Comparison of ENCODE assay signal across 8 cellular contexts in the genomic region with DNA sequence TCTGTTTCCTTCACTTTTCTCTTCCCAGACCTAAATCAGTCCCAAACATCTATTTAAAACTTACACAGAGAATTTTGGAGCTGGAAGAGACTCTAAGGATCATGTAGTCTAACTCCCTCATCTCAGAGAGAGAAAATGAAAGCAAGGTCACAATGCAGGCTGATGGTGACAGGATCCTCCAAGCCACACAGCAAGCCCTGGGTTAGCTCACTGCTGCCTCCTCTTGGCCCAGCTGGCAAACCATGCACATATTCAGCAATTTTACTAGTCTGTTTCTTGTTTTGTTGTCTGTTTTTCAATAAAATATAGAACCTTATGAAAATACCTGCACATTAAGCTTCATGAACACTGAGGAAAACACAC. TPM values are rescaled to one million over a fixed set of nuclear protein-coding genes. Genes with fewer than 3 reads are reported as not detected.
A peak's percentile ranks its signal among the peaks of the same experiment; 100 is the strongest.
DNase-seq lines count a peak whose midpoint lies in the region; ATAC-seq and TF ChIP-seq lines count a peak whose summit lies in the region.

No MANE protein-coding gene starts in this region.

- H3F3A ChIP-seq in SK-N-SH (replicated peaks; ENCODE audit: insufficient read depth): no peaks in the 10 kb centered on the region

- intact Hi-C loops in Right ventricle myocardium superior (cut with DNase I): no loop called here
- intact Hi-C loops in left colon (cut with DNase I, micrococcal nuclease): no loop called here

- H3K4me2 ChIP-seq in SK-N-SH: peak overlapping the region; percentile 58; the same call in 1 of the 2 replicates

- H3K9ac ChIP-seq in SK-N-SH: no peak overlapping the region

- TF ChIP-seq CTCF in right atrium auricular region (IDR thresholded peaks at IDR 0.05) (peak in 1 of 2 donors; percentile 44), SK-N-SH (IDR thresholded peaks at IDR 0.05) (peak; percentile 47)

- DNase-seq in Right ventricle myocardium superior (peak; percentile 64), right atrium auricular region (ENCODE audit: low spot score) (no peak), SK-N-SH (no peak), left colon (peak; percentile 52 to 66), COLO829 (ENCODE audit: low spot score) (no peak)
- DNase-seq in activated naive CD4-positive, alpha-beta T cell treated with Interleukin-2 at 50 U/mL for 16 hours: peak; percentile 87
- DNase-seq in stimulated activated CD8-positive, alpha-beta memory T cell treated with anti-CD3 and anti-CD28 coated beads, Interleukin-4, amount 100 ng/mL, for 24 hours (ENCODE audit: low read depth): peak; percentile 72

- no peak for TF ChIP-seq EP300 in SK-N-SH (IDR thresholded peaks at IDR 0.05; ENCODE audit: borderline replicate concordance in 1 of 2, low read depth in 1 of 2, low read length in 1 of 2)

- TF ChIP-seq RAD21 in SK-N-SH (IDR thresholded peaks at IDR 0.05; ENCODE audit: low read length): no peak

- H3K27ac ChIP-seq in right atrium auricular region: no peak overlapping the region
- no peak overlapping the region for H3K27ac ChIP-seq in SK-N-SH (ENCODE audit: low read depth in 2 of 2, low read length in 1 of 2)

- H2AFZ ChIP-seq in SK-N-SH (ENCODE audit: low read depth): peak overlapping the region; percentile 70

- H3K9me3 ChIP-seq in right atrium auricular region: no peaks in the 10 kb centered on the region
- H3K9me3 ChIP-seq in SK-N-SH: no peaks in the 10 kb centered on the region

- peak; percentile 55 for ATAC-seq in Right ventricle myocardium superior (ENCODE audit: poor library complexity)
- ATAC-seq in HG03060 (IDR thresholded peaks at IDR 0.05; ENCODE audit: low read depth, unreplicated experiment): peak; percentile 63
- ATAC-seq in left colon: peak; percentile 74

- no peaks in the 10 kb centered on the region for H4K20me1 ChIP-seq in SK-N-SH (ENCODE audit: insufficient read depth)

- H3K27me3 ChIP-seq in right atrium auricular region (no peaks in the 10 kb centered on the region), SK-N-SH (ENCODE audit: insufficient read depth) (peaks cover 16% of the 10 kb centered on the region; the same call in 1 of the 2 replicates)

- CTCF ChIA-PET in SK-N-SH (lab: Yijun Ruan, JAX): interaction anchor here (2.5 kb wide), 1 partner anchor 9 kb away, joined by 8 read pairs; no protein-coding TSS in a partner anchor

- H3K4me3 ChIP-seq in right atrium auricular region: no peak overlapping the region
- H3K4me3 ChIP-seq in SK-N-SH (ENCODE audit: low read depth in 2 of 2, low read length in 1 of 2): peak overlapping the region in 1 of 2 experiments; percentile 42; a peak in 1 of 4 replicates

- H3K4me1 ChIP-seq in right atrium auricular region (no peaks in the 10 kb centered on the region), SK-N-SH (ENCODE audit: control insufficient read depth in 1 of 2, insufficient read depth in 2 of 2, low read depth in 1 of 2, low read length in 1 of 2) (no peaks in the 10 kb centered on the region)

- POLR2A ChIA-PET in SK-N-SH (lab: Yijun Ruan, JAX): no interaction called here

- H3K36me3 ChIP-seq in right atrium auricular region (no peaks in the 10 kb centered on the region), SK-N-SH (replicated peaks in 1 of 2; ENCODE audit: control insufficient read depth in 1 of 2, insufficient read depth in 2 of 2, low read length in 1 of 2) (no peaks in the 10 kb centered on the region)

- no peaks in the 10 kb centered on the region for H3K79me2 ChIP-seq in SK-N-SH (ENCODE audit: insufficient read depth)

- H3K9me2 ChIP-seq in SK-N-SH: no peaks in the 10 kb centered on the region

TF ChIP-seq in SK-N-SH, 30 proteins besides CTCF, POLR2A, EP300 and RAD21:
- TF ChIP-seq MEF2A (IDR thresholded peaks at IDR 0.05; ENCODE audit: borderline replicate concordance, low read depth) (no peak), SIN3A (IDR thresholded peaks at IDR 0.05; ENCODE audit: borderline replicate concordance, low read depth, low read length) (no peak), NFIC (IDR thresholded peaks at IDR 0.05; ENCODE audit: borderline replicate concordance) (no peak), YY1 (IDR thresholded peaks at IDR 0.05; ENCODE audit: low read depth) (no peak), FOXM1 (IDR thresholded peaks at IDR 0.05; ENCODE audit: low read depth) (no peak), CHD2 (IDR thresholded peaks at IDR 0.05; ENCODE audit: low read length, partially characterized antibody) (no peak), TAF1 (IDR thresholded peaks at IDR 0.05; ENCODE audit: borderline replicate concordance, low read depth, low read length) (no peak), ELF1 (IDR thresholded peaks at IDR 0.05) (no peak), RCOR1 (IDR thresholded peaks at IDR 0.05; ENCODE audit: low read length) (no peak), NRF1 (IDR thresholded peaks at IDR 0.05; ENCODE audit: low read depth, low read length) (no peak), FOSL2 (IDR thresholded peaks at IDR 0.05; ENCODE audit: borderline replicate concordance, low read depth) (no peak), EZH2phosphoT487 (IDR thresholded peaks at IDR 0.05; ENCODE audit: borderline replicate concordance, low read depth) (no peak), JUND (IDR thresholded peaks at IDR 0.05) (no peak)
- TF ChIP-seq, protein P1, sequence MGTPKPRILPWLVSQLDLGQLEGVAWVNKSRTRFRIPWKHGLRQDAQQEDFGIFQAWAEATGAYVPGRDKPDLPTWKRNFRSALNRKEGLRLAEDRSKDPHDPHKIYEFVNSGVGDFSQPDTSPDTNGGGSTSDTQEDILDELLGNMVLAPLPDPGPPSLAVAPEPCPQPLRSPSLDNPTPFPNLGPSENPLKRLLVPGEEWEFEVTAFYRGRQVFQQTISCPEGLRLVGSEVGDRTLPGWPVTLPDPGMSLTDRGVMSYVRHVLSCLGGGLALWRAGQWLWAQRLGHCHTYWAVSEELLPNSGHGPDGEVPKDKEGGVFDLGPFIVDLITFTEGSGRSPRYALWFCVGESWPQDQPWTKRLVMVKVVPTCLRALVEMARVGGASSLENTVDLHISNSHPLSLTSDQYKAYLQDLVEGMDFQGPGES (IDR thresholded peaks at IDR 0.05; ENCODE audit: low read depth, low read length): no peak
- TF ChIP-seq, protein P2, sequence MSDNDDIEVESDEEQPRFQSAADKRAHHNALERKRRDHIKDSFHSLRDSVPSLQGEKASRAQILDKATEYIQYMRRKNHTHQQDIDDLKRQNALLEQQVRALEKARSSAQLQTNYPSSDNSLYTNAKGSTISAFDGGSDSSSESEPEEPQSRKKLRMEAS (IDR thresholded peaks at IDR 0.05; ENCODE audit: low read depth): no peak
- TF ChIP-seq, protein P3, sequence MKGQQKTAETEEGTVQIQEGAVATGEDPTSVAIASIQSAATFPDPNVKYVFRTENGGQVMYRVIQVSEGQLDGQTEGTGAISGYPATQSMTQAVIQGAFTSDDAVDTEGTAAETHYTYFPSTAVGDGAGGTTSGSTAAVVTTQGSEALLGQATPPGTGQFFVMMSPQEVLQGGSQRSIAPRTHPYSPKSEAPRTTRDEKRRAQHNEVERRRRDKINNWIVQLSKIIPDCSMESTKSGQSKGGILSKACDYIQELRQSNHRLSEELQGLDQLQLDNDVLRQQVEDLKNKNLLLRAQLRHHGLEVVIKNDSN (IDR thresholded peaks at IDR 0.05; ENCODE audit: borderline replicate concordance, low read depth): no peak

RNA-seq across cellular contexts. Expression of a gene that starts 27.7 kb away (rescaled TPM):
- total RNA-seq in Right ventricle myocardium superior (not detected), right atrium auricular region (under 1 TPM; 0.19 to 0.20 TPM), left colon (1 to 10 TPM in 1 of 2 donors, under 1 TPM in 1; 0.67 to 2.6 TPM)
- polyA plus RNA-seq in SK-N-SH (2012; rRNA removed): not detected in 2 replicates
- polyA plus RNA-seq in SK-N-SH (2012; cell fraction: cytosol; rRNA removed): not detected in 2 replicates
- not detected in 2 replicates for polyA plus RNA-seq in SK-N-SH (2012; cell fraction: nucleus; rRNA removed)

RNA-seq across cellular contexts. Expression of a gene that starts 29.2 kb away (rescaled TPM):
- total RNA-seq in Right ventricle myocardium superior: 0.16 TPM
- total RNA-seq in right atrium auricular region: under 1 TPM in 1 of 2 donors, not detected in 1; 0.98 TPM
- polyA plus RNA-seq in SK-N-SH (2012; rRNA removed): not detected in 2 replicates
- polyA plus RNA-seq in SK-N-SH (2012; cell fraction: cytosol; rRNA removed): not detected in 2 replicates
- not detected in 2 replicates for polyA plus RNA-seq in SK-N-SH (2012; cell fraction: nucleus; rRNA removed)
- 10 to 100 TPM in 1 of 2 donors, 1 to 10 TPM in 1; 2.2 to 12.9 TPM for total RNA-seq in left colon

RNA-seq across cellular contexts. Expression of a gene that starts 56.7 kb away (rescaled TPM):
- total RNA-seq in Right ventricle myocardium superior: 0.91 TPM
- total RNA-seq in right atrium auricular region: 1 to 10 TPM; 1.2 to 3.2 TPM
- polyA plus RNA-seq in SK-N-SH (2012; rRNA removed): not detected in 2 replicates
- not detected in 2 replicates for polyA plus RNA-seq in SK-N-SH (2012; cell fraction: cytosol; rRNA removed)
- not detected in 2 replicates for polyA plus RNA-seq in SK-N-SH (2012; cell fraction: nucleus; rRNA removed)
- total RNA-seq in left colon: 1 to 10 TPM; 2.2 to 7.4 TPM

Comparison
In these comparisons a context has a peak if more than half of its experiments do, and no peak if none do; other contexts are left out.
1. DNase-seq: peak in Right ventricle myocardium superior (single experiment), activated naive CD4-positive, alpha-beta T cell treated with Interleukin-2 at 50 U/mL for 16 hours (single experiment), left colon (2 of 2) and stimulated activated CD8-positive, alpha-beta memory T cell treated with anti-CD3 and anti-CD28 coated beads, Interleukin-4, amount 100 ng/mL, for 24 hours (single experiment); none in right atrium auricular region (single experiment), SK-N-SH (single experiment) and COLO829 (single experiment).
2. Peak in every context shown above with its lines, with median percentiles within 50 percentile points of each other: ATAC-seq.